In the genomic region with DNA sequence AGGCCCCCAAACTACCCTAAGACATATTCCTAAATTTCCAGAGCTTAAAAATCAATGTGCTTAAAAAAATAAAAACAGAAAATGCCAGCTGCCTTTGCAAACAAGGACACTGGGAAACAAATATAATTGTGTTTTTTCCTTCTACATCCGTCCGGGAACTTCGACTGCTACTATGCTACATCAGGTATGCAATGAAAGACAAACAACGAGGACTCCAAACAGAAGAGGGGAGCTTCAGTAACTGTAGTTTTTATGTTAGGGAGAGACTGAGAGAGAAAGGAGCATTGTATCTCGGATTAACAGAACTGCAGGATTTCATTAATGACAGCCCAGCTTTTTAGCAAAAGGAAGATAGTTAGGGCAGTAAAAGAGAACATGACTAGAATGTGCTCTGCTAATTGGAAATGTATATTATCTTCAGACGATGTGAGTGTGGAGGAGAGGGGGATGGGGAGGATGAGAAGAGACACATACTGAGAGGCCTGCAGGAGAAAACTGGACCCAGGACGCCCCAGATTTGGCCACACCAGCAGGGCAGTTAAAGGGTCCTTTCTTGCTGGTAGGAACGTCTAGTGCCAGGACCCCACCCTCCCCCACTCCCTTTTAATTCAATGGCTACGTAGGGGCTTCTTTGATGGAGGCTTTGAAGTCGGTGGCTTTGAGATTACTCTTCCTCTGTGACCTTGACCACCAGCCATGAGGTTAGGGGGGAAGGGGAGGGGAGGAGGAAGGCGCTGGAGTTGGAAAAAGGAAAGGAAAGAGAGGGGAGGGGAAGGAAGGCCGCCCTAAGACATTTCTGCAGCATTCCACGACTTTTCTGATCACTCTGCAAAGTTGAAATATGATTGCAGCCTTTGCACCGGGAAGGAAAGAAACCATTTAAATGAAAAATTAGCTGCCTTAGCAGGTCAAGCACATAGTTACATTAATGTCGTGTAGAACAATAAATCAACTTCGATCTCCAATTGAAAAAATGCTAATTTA, we compare ENCODE assay signal across 1 cellular context.
TF ChIP-seq lines count a peak whose summit lies in the region.

No MANE protein-coding gene starts in this region.

TF ChIP-seq in HCT116, 20 proteins besides CTCF, POLR2A, EP300 and RAD21:
- peak; percentile 96 for TF ChIP-seq TCF7L2 (IDR thresholded peaks at IDR 0.05; ENCODE audit: borderline replicate concordance, extremely low read depth, insufficient read depth, insufficient read length)
- TF ChIP-seq EGR1 (IDR thresholded peaks at IDR 0.05; ENCODE audit: low read depth) = no peak
